In the genomic region with DNA sequence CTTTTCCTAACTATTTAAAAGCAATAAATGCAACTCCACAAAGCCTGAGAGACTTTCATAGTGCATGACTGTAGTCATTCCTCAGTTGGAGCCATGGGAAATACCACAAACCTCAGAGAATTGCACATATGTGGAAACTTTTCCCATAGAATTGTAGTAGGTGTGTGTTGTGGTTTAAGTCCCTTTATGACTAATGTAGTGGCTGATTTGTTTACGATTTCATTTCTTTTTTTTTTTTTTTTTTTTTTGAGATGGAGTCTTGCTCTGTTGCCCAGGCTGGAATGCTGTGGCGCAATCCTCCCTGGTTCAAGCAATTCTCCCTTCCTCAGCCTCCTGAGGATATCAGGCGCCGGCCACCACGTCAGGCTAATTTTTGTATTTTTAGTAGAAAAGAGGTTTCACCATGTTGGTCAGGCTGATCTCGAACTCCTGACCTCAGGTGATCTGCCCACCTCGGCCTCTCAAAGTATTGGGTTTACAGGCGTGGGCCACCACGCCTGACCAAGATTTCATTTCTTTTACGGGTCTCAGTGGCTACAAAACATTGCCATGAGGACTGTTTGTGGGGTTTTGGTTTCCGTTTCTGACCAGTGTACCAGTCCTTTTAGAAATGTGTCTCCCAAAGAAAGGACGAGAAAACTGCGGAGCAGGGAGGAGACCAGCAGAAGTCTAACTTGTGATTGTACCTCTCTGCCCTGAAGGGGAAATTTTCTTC, we compare ENCODE assay signal across 8 cellular contexts.
DNase-seq lines count a peak whose midpoint lies in the region; ATAC-seq and TF ChIP-seq lines count a peak whose summit lies in the region.

No MANE protein-coding gene starts in this region.

- H3K27me3 Mint-ChIP-seq in activated CD4-positive, alpha-beta memory T cell treated with anti-CD3 and anti-CD28 coated beads for 36 hours: peaks cover 4% of the 10 kb centered on the region

- POLR2A ChIA-PET in activated CD4-positive, alpha-beta memory T cell treated with anti-CD3 and anti-CD28 coated beads for 36 hours (lab: Charles Lee): no interaction called here

- DNase-seq in GM12864 (ENCODE audit: low read depth): peak; percentile 53
- DNase-seq in LHCN-M2 (ENCODE audit: low read depth): peak; percentile 94
- peak; percentile 20 for DNase-seq in epidermal melanocyte (ENCODE audit: insufficient read length, low spot score)
- no peak for DNase-seq in sciatic nerve (ENCODE audit: low spot score)
- DNase-seq in ureter (ENCODE audit: low spot score): no peak
- no peak for DNase-seq in activated CD4-positive, alpha-beta memory T cell treated with anti-CD3 and anti-CD28 coated beads for 36 hours
- no peak for DNase-seq in globus pallidus (ENCODE audit: low spot score)
- DNase-seq in NCI-H524 treated with DMSO at 0.1 percent for 48 hours (lab: John Stamatoyannopoulos, UW): no peak

- H3K4me3 Mint-ChIP-seq in activated CD4-positive, alpha-beta memory T cell treated with anti-CD3 and anti-CD28 coated beads for 36 hours: no peak overlapping the region

- TF ChIP-seq CTCF in GM12864 (IDR thresholded peaks at IDR 0.05; ENCODE audit: low read depth, low read length, missing control alignments): no peak

- H3K27ac Mint-ChIP-seq in activated CD4-positive, alpha-beta memory T cell treated with anti-CD3 and anti-CD28 coated beads for 36 hours: no peak overlapping the region

- H3K36me3 Mint-ChIP-seq in activated CD4-positive, alpha-beta memory T cell treated with anti-CD3 and anti-CD28 coated beads for 36 hours: no peaks in the 10 kb centered on the region

- H3K9me3 Mint-ChIP-seq in activated CD4-positive, alpha-beta memory T cell treated with anti-CD3 and anti-CD28 coated beads for 36 hours: no peaks in the 10 kb centered on the region

- no peak overlapping the region; the same call in 1 of the 2 replicates for H3K4me3 ChIP-seq in GM12864 (ENCODE audit: low read depth, low read length)

- intact Hi-C loops in sciatic nerve (cut with DNase I): no loop called here
- intact Hi-C loops in activated CD4-positive, alpha-beta memory T cell treated with anti-CD3 and anti-CD28 coated beads for 36 hours (cut with micrococcal nuclease): no loop called here

- ATAC-seq in sciatic nerve: peak; percentile 61

- CTCF ChIA-PET in activated CD4-positive, alpha-beta memory T cell treated with anti-CD3 and anti-CD28 coated beads for 36 hours (lab: Charles Lee): interaction anchor here (0.7 kb wide), 1 partner anchor 1806 kb away, joined by 3 read pairs; no protein-coding TSS in a partner anchor

- no peaks in the 10 kb centered on the region for H3K4me1 Mint-ChIP-seq in activated CD4-positive, alpha-beta memory T cell treated with anti-CD3 and anti-CD28 coated beads for 36 hours (ENCODE audit: low read depth)

Comparison
In these comparisons a context has a peak if more than half of its experiments do, and no peak if none do; other contexts are left out.
1. DNase-seq: peak in GM12864 (single experiment), LHCN-M2 (single experiment) and epidermal melanocyte (single experiment); none in sciatic nerve (single experiment), ureter (single experiment), activated CD4-positive, alpha-beta memory T cell treated with anti-CD3 and anti-CD28 coated beads for 36 hours (single experiment), globus pallidus (single experiment) and NCI-H524 treated with DMSO at 0.1 percent for 48 hours (single experiment).